8 cellular contexts compared by ENCODE assay signal in genomic region chr1:147496571-147496970, GRCh38. TPM values are rescaled to one million over a fixed set of nuclear protein-coding genes. Genes with fewer than 3 reads are reported as not detected.
DNase-seq lines count a peak whose midpoint lies in the region; ATAC-seq and TF ChIP-seq lines count a peak whose summit lies in the region.

No MANE protein-coding gene starts in this region.

- H3K56ac ChIP-seq in mesendoderm (ENCODE audit: low read length): no peak overlapping the region

- H4K8ac ChIP-seq in mesendoderm (ENCODE audit: low read depth, low read length): no peak overlapping the region

- no peak overlapping the region for H2BK15ac ChIP-seq in mesendoderm (replicated peaks; ENCODE audit: low read depth)

- H3K27me3 Mint-ChIP-seq in Caco-2 (ENCODE audit: insufficient read depth, unreplicated experiment): no peaks in the 10 kb centered on the region

- H3K4me1 Mint-ChIP-seq in Caco-2 (ENCODE audit: low read depth, unreplicated experiment): no peaks in the 10 kb centered on the region

- ATAC-seq in body of pancreas (peak; percentile 64), GM21528 (IDR thresholded peaks at IDR 0.05; ENCODE audit: low FRiP score, unreplicated experiment) (no peak), HG02763 (IDR thresholded peaks at IDR 0.05; ENCODE audit: unreplicated experiment) (no peak)

- H3K27ac ChIP-seq in body of pancreas (no peak overlapping the region), mesendoderm (ENCODE audit: low read depth, low read length) (no peak overlapping the region)

- no peak overlapping the region for H4K5ac ChIP-seq in mesendoderm (ENCODE audit: low read length)

- no peak overlapping the region for H3K4me2 ChIP-seq in mesendoderm (ENCODE audit: low read length)

- no peak overlapping the region for H3K23ac ChIP-seq in mesendoderm (ENCODE audit: low read length)

- H3K9ac ChIP-seq in mesendoderm (ENCODE audit: low read length): no peak overlapping the region

- H3K27ac Mint-ChIP-seq in Caco-2 (ENCODE audit: unreplicated experiment): no peak overlapping the region

- no peaks in the 10 kb centered on the region for H3K9me3 Mint-ChIP-seq in Caco-2 (ENCODE audit: unreplicated experiment)

- no peak overlapping the region for H3K18ac ChIP-seq in mesendoderm (ENCODE audit: low read length)

- no peak for TF ChIP-seq POLR2A in body of pancreas (IDR thresholded peaks at IDR 0.05)

- H2AK5ac ChIP-seq in mesendoderm (ENCODE audit: low read length): no peak overlapping the region

- POLR2A ChIA-PET in Caco-2 (lab: Charles Lee): no interaction called here

- CTCF ChIA-PET in Caco-2 (lab: Charles Lee): no interaction called here

- H3K4me1 ChIP-seq in body of pancreas: no peaks in the 10 kb centered on the region
- H3K4me1 ChIP-seq in mesendoderm (ENCODE audit: control insufficient read depth, low read depth, low read length): no peaks in the 10 kb centered on the region
- no peaks in the 10 kb centered on the region for H3K4me1 ChIP-seq in Caco-2

- H3K4ac ChIP-seq in mesendoderm (ENCODE audit: low read depth, low read length): no peak overlapping the region

- peak in 6 of 7 experiments; percentile 10 to 39 (median 22) for TF ChIP-seq CTCF in body of pancreas (IDR thresholded peaks at IDR 0.05)
- no peak for TF ChIP-seq CTCF in Caco-2 (IDR thresholded peaks at IDR 0.05; ENCODE audit: insufficient read depth in 1 of 2, low read depth in 1 of 2, low read length in 1 of 2, severe bottlenecking in 1 of 2, unreplicated experiment in 1 of 2)

- H3K4me3 ChIP-seq in body of pancreas: no peak overlapping the region
- H3K4me3 ChIP-seq in mesendoderm (ENCODE audit: low read length): no peak overlapping the region
- H3K4me3 ChIP-seq in Caco-2 (ENCODE audit: low read depth, low read length): no peak overlapping the region

- H3K79me2 ChIP-seq in mesendoderm (ENCODE audit: control insufficient read depth, insufficient read depth, low read length): no peaks in the 10 kb centered on the region

- H2BK5ac ChIP-seq in mesendoderm (ENCODE audit: low read length): no peak overlapping the region

- H3K9me3 ChIP-seq in body of pancreas: no peaks in the 10 kb centered on the region
- H3K9me3 ChIP-seq in Caco-2: no peaks in the 10 kb centered on the region

- H3K36me3 ChIP-seq in body of pancreas (replicated peaks in 1 of 2; ENCODE audit: insufficient read depth in 1 of 2, low read depth in 2 of 2) (no peaks in the 10 kb centered on the region), mesendoderm (ENCODE audit: control insufficient read depth, insufficient read depth, low read length) (no peaks in the 10 kb centered on the region), Caco-2 (ENCODE audit: control insufficient read depth, insufficient read depth, low read length) (no peaks in the 10 kb centered on the region)

- H3K27me3 ChIP-seq in body of pancreas: no peaks in the 10 kb centered on the region
- H3K27me3 ChIP-seq in mesendoderm (ENCODE audit: insufficient read depth, low read length, poor library complexity): no peaks in the 10 kb centered on the region
- no peaks in the 10 kb centered on the region for H3K27me3 ChIP-seq in Caco-2 (replicated peaks; ENCODE audit: control insufficient read depth, insufficient read depth, low read length)

- intact Hi-C loops in body of pancreas (cut with DNase I): loop anchor here (10.0 kb wide), 1 partner anchor 398 kb away; no protein-coding TSS in a partner anchor
- intact Hi-C loops in Caco-2 (cut with micrococcal nuclease; ENCODE audit: unreplicated experiment): loop anchor here (5.0 kb wide), 1 partner anchor 206 kb away; no protein-coding TSS in a partner anchor

- no peak overlapping the region for H3K4me3 Mint-ChIP-seq in Caco-2 (ENCODE audit: unreplicated experiment)

- no peaks in the 10 kb centered on the region for H3K79me1 ChIP-seq in mesendoderm (ENCODE audit: low read length)

- H2BK120ac ChIP-seq in mesendoderm (ENCODE audit: low read depth, low read length): no peak overlapping the region

- no TSS peak for BruUV-seq in Caco-2 (replicated peaks; lab: Mats Ljungman, UMichigan)

- WGBS in body of pancreas, 2 donors: 36 to 45% methylated on average over 4 of the region's 4 CpGs
- no CpG with 5 or more reads among the region's 4 CpGs for WGBS in mesendoderm (ENCODE audit: extremely low coverage, insufficient coverage, low lambda C conversion rate)

- DNase-seq in Ammon's horn (ENCODE audit: low spot score) (peak; percentile 19), HT1080 (ENCODE audit: low read depth) (peak; percentile 31), body of pancreas (peak; percentile 36 to 56 (median 51)), mesendoderm (peak; percentile 29), epidermal melanocyte (ENCODE audit: insufficient read length, low spot score) (no peak), Caco-2 (no peak)

- H3K36me3 Mint-ChIP-seq in Caco-2 (ENCODE audit: insufficient read depth, unreplicated experiment): no peaks in the 10 kb centered on the region

RNA-seq across cellular contexts. Expression of gene BCL9, which starts 44.7 kb away (rescaled TPM):
- 4.7 and 10.0 TPM in 2 replicates for total RNA-seq in HT1080 (2014; rRNA removed; shearing (Covaris generic))
- 8.3 and 9.4 TPM in 2 replicates for polyA plus RNA-seq in HT1080 (2015; cell fraction: cytosol; rRNA removed)
- polyA plus RNA-seq in HT1080 (2015; cell fraction: nucleus; rRNA removed): 7.5 and 10.0 TPM in 2 replicates
- 1 to 10 TPM; 5.9 to 8.0 TPM for total RNA-seq in body of pancreas
- 35.3 TPM for polyA plus RNA-seq in mesendoderm (2013, experiment 1 of 2)
- polyA plus RNA-seq in mesendoderm (2013, experiment 2 of 2): 36.2 TPM
- total RNA-seq in Caco-2 (2022): 18.0 and 18.4 TPM in 2 replicates

Comparison
In these comparisons a context has a peak if more than half of its experiments do, and no peak if none do; other contexts are left out.
1. DNase-seq: peak in Ammon's horn (single experiment), HT1080 (single experiment), body of pancreas (4 of 4) and mesendoderm (single experiment); none in epidermal melanocyte (single experiment) and Caco-2 (0 of 2).
2. CTCF ChIP-seq: peak in body of pancreas (6 of 7); none in Caco-2 (0 of 2).